In the genomic region with DNA sequence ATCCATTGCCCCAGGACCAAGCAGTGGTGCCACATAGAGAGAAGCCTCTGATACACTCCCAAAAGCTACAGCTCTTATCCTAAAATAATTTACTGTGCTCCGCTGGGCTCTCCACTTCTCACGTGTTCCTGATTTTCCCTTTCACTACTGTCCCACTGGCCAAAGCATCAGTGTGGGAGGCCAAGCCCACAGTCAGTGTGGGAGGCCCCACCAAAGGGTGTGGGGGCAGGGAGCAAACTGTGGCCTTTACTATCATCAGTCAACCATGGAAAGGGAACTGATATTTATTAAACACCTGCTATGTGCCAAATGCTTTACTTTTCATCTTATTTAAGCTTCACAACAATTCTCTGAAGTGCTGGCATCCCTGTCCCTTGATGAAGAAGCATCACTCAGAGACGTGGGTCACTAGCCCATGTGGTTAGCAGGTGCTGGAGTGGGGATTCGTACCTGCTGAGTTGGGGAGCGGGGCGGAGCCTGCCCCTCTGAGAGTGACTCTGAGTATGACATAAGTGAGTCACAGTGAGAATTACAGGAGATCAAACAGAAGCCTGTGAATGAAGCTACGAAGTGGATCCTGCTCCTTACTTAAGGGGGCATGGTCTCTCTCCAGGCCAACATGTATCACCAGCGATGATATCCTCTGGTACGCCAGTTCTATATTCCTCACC, we compare ENCODE assay signal across 1 cellular context.
TF ChIP-seq lines count a peak whose summit lies in the region.

No MANE protein-coding gene starts in this region.

TF ChIP-seq in GM23338, 12 proteins besides CTCF, POLR2A, EP300 and RAD21:
- TF ChIP-seq JUNB (IDR thresholded peaks at IDR 0.05; ENCODE audit: unreplicated experiment) (no peak), ZNF331 (CRISPR knock-in tag; IDR thresholded peaks at IDR 0.05; ENCODE audit: low read depth) (no peak), NANOG (IDR thresholded peaks at IDR 0.05; ENCODE audit: borderline replicate concordance) (no peak)
